Comparison of ENCODE assay signal across 26 cellular contexts in genomic region chr15:88509321-88509720, GRCh38. TPM values are rescaled to one million over a fixed set of nuclear protein-coding genes. Genes with fewer than 3 reads are reported as not detected.
A peak's percentile ranks its signal among the peaks of the same experiment; 100 is the strongest.
DNase-seq lines count a peak whose midpoint lies in the region; ATAC-seq and TF ChIP-seq lines count a peak whose summit lies in the region.
"Had no signal": no experiment of that assay in that cellular context is flagged by ENCODE, and none has a peak within 500 bp of the region (broad histone marks: within the 10 kb centered on the region; RNA-seq: fewer than 3 reads in every experiment).

No MANE protein-coding gene starts in this region.

- H3K27me3 ChIP-seq in WERI-Rb-1 (ENCODE audit: insufficient read depth, low read depth, severe bottlenecking), result no peaks in the 10 kb centered on the region
- H3K27me3 ChIP-seq: BLaER1, MG63, SJSA1 had no signal

- TF ChIP-seq CTCF in GM12864 (IDR thresholded peaks at IDR 0.05; ENCODE audit: low read depth, low read length, missing control alignments) (no peak), WERI-Rb-1 (IDR thresholded peaks at IDR 0.05; ENCODE audit: low read depth, low read length) (no peak)

- intact Hi-C loops in Right ventricle myocardium superior (cut with DNase I), result no loop called here

- peaks cover 12% of the 10 kb centered on the region; the same call in 1 of the 2 replicates for H3K36me3 ChIP-seq in WERI-Rb-1
- H3K36me3 ChIP-seq: SJSA1 had no signal

- no peak overlapping the region for H3K27ac ChIP-seq in WERI-Rb-1
- H3K27ac ChIP-seq: 22Rv1, BLaER1, SJSA1 had no signal

- H3K9me3 ChIP-seq in WERI-Rb-1 (ENCODE audit: severe bottlenecking), result peaks cover 5% of the 10 kb centered on the region
- H3K9me3 ChIP-seq: BLaER1, MG63, SJSA1 had no signal

- ATAC-seq in HG02759 (IDR thresholded peaks at IDR 0.05; ENCODE audit: unreplicated experiment) (peak; percentile 58), HG03442 (IDR thresholded peaks at IDR 0.05; ENCODE audit: unreplicated experiment) (peak; percentile 56), Right ventricle myocardium superior (ENCODE audit: poor library complexity) (no peak), GM18498 (IDR thresholded peaks at IDR 0.05; ENCODE audit: unreplicated experiment) (no peak)
- ATAC-seq: HCT116 had no signal

- peak; percentile 8 for DNase-seq in GM12864 (ENCODE audit: low read depth)
- peak; percentile 12 for DNase-seq in RPMI8226
- no peak for DNase-seq in stimulated activated CD4-positive, alpha-beta T cell treated with anti-CD3 and anti-CD28 coated beads, Interleukin-2, amount 100 ng/mL, for 48 hours
- no peak for DNase-seq in WERI-Rb-1
- no peak for DNase-seq in Right ventricle myocardium superior
- DNase-seq: ACHN; CD4-positive, alpha-beta T cell; COR-L47; DND-41; GOT3; MG63; NCI-H1092; NCI-H1436; NCI-H1930; NCI-H226; NCI-H510A treated with DMSO at 0.1 percent for 48 hours; NCI-H748 treated with DMSO at 0.1 percent for 48 hours; NK-92 treated with Interleukin-12 subunit alpha and Interleukin-12 subunit beta, amount 100 ng/mL, for 24 hours; T-helper 1 cell had no signal

- H3K4me3 ChIP-seq in GM12864 (ENCODE audit: low read depth, low read length), result no peak overlapping the region
- no peak overlapping the region for H3K4me3 ChIP-seq in WERI-Rb-1 (ENCODE audit: low read depth, low read length)
- H3K4me3 ChIP-seq: BLaER1, MG63, SJSA1 had no signal

RNA-seq across cellular contexts. Expression of gene DET1, which starts 37.2 kb away (rescaled TPM):
- 6.8 TPM for total RNA-seq in Right ventricle myocardium superior

RNA-seq across cellular contexts. Expression of gene MRPS11, which starts 41.8 kb away (rescaled TPM):
- total RNA-seq in Right ventricle myocardium superior, result 73.6 TPM

RNA-seq across cellular contexts. Expression of gene MRPL46, which starts 42.1 kb away (rescaled TPM):
- 68.5 TPM for total RNA-seq in Right ventricle myocardium superior

Comparison
In these comparisons a context has a peak if more than half of its experiments do, and no peak if none do; other contexts are left out.
1. DNase-seq: peak in GM12864 (single experiment) and RPMI8226 (single experiment); none in stimulated activated CD4-positive, alpha-beta T cell treated with anti-CD3 and anti-CD28 coated beads, Interleukin-2, amount 100 ng/mL, for 48 hours (0 of 2), WERI-Rb-1 (single experiment) and Right ventricle myocardium superior (single experiment).
2. ATAC-seq: peak in HG02759 (single experiment) and HG03442 (single experiment); none in Right ventricle myocardium superior (single experiment) and GM18498 (single experiment).